Comparison of ENCODE assay signal across 8 cellular contexts in the genomic region with DNA sequence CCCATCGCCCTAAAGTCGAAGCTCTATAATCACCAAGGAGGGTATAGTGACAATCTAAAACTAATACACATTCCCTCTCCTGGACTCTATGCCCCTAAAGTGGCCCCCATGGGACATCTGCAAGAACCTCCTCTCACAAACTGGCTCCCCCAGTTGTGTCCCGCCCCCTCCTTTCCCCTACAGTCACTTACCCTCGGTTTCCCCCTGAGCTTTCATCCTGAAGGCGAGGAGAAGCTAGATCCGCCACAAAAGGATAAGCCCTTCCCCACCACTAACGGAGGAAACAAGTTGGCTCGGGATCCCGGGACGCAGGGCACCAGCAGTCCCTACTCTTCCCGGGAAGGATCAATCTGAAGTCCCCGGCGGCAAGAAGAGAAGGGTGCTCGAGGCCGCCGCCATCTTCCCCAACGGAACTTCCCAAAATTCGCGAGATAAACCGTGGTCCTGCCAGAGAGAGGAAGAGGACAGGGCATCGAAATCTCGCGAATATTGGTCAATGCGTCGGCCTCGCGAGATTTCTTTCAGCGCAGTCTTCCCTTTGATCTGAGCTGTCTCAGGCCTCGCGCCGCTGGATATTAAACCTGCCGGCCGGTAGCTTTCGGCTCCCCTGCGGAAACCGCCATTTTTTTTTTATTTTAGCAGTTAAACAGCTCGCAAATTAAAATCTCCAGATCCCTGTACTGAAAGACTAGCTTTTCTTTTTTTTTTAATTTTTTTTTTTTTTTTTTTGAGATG. TPM values are rescaled to one million over a fixed set of nuclear protein-coding genes. Genes with fewer than 3 reads are reported as not detected.
DNase-seq lines count a peak whose midpoint lies in the region; ATAC-seq, FAIRE-seq and TF ChIP-seq lines count a peak whose summit lies in the region.

A gene with protein sequence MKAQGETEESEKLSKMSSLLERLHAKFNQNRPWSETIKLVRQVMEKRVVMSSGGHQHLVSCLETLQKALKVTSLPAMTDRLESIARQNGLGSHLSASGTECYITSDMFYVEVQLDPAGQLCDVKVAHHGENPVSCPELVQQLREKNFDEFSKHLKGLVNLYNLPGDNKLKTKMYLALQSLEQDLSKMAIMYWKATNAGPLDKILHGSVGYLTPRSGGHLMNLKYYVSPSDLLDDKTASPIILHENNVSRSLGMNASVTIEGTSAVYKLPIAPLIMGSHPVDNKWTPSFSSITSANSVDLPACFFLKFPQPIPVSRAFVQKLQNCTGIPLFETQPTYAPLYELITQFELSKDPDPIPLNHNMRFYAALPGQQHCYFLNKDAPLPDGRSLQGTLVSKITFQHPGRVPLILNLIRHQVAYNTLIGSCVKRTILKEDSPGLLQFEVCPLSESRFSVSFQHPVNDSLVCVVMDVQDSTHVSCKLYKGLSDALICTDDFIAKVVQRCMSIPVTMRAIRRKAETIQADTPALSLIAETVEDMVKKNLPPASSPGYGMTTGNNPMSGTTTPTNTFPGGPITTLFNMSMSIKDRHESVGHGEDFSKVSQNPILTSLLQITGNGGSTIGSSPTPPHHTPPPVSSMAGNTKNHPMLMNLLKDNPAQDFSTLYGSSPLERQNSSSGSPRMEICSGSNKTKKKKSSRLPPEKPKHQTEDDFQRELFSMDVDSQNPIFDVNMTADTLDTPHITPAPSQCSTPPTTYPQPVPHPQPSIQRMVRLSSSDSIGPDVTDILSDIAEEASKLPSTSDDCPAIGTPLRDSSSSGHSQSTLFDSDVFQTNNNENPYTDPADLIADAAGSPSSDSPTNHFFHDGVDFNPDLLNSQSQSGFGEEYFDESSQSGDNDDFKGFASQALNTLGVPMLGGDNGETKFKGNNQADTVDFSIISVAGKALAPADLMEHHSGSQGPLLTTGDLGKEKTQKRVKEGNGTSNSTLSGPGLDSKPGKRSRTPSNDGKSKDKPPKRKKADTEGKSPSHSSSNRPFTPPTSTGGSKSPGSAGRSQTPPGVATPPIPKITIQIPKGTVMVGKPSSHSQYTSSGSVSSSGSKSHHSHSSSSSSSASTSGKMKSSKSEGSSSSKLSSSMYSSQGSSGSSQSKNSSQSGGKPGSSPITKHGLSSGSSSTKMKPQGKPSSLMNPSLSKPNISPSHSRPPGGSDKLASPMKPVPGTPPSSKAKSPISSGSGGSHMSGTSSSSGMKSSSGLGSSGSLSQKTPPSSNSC (N-terminal part only) (minus strand): TSS at position 417 of the 735 bp plus-strand sequence. CDS start 201 bp downstream, at position 216.

- CTCF ChIA-PET in IMR-90 (lab: Yijun Ruan, JAX), result interaction anchor here (0.6 to 1.0 kb wide), 2 partner anchors 8 to 32 kb away, joined by 3 to 5 read pairs; no protein-coding TSS in a partner anchor

- TF ChIP-seq POLR2A in IMR-90 (IDR thresholded peaks at IDR 0.05; ENCODE audit: low read depth, low read length), result peak; percentile 91

- H3K9me1 ChIP-seq in IMR-90 (ENCODE audit: insufficient read depth, low read length), result peaks cover 3% of the 10 kb centered on the region; the same call in 1 of the 2 replicates

- no peak within 1 kb of the TSS; the same call in 2 of the 3 replicates for H2BK15ac ChIP-seq in IMR-90 (ENCODE audit: low read depth, low read length)

- H3K18ac ChIP-seq in IMR-90 (ENCODE audit: low read depth, low read length), result peak within 1 kb of the TSS; percentile 89

- peak within 1 kb of the TSS; percentile 97 for H3K27ac ChIP-seq in IMR-90 (ENCODE audit: insufficient read depth, low read length)

- H3K4me2 ChIP-seq in IMR-90 (ENCODE audit: low read depth, low read length), result peak within 1 kb of the TSS; percentile 88

- H2AK9ac ChIP-seq in IMR-90 (replicated peaks; ENCODE audit: low read depth, low read length, poor library complexity), result peak within 1 kb of the TSS; percentile 90

- FAIRE-seq in D721Med (lab: Jason Lieb, UNC), result no peak

- H4K91ac ChIP-seq in IMR-90 (ENCODE audit: insufficient read depth, low read depth, low read length), result peak within 1 kb of the TSS; percentile 94

- TF ChIP-seq RAD21 in IMR-90 (IDR thresholded peaks at IDR 0.05; ENCODE audit: low read length), result no peak

- H3K9ac ChIP-seq in IMR-90 (ENCODE audit: low read depth, low read length), result peak within 1 kb of the TSS; percentile 99

- TF ChIP-seq CTCF in D721Med (IDR thresholded peaks at IDR 0.05; ENCODE audit: insufficient read depth, missing control alignments) (no peak), IMR-90 (conservative IDR thresholded peaks at IDR 0.05; ENCODE audit: low read depth, low read length) (no peak)

- H4K20me1 ChIP-seq in IMR-90 (ENCODE audit: insufficient read depth, low read length), result peaks cover 4% of the 10 kb centered on the region; the same call in 1 of the 2 replicates

- no peak within 1 kb of the TSS for H2BK20ac ChIP-seq in IMR-90 (ENCODE audit: low read depth, low read length)

- ATAC-seq in GM21528 (IDR thresholded peaks at IDR 0.05; ENCODE audit: low FRiP score, unreplicated experiment), result peak; percentile 84
- ATAC-seq in IMR-90 (ENCODE audit: low read depth), result peak; percentile 98

- H3K36me3 ChIP-seq in IMR-90 (ENCODE audit: control insufficient read depth, insufficient read depth, low read length), result peaks cover 12% of the 10 kb centered on the region

- POLR2A ChIA-PET in IMR-90 (lab: Charles Lee; ENCODE audit: unreplicated experiment), result interaction anchor here (0.5 to 1.6 kb wide), 3 partner anchors 11 to 561 kb away, joined by 7 to 19 read pairs (median 7); a partner anchor contains a TSS

- peak within 1 kb of the TSS; percentile 95 for H3K23ac ChIP-seq in IMR-90 (ENCODE audit: low read depth, low read length)

- WGBS in IMR-90 (ENCODE audit: extremely low coverage in 2 of 2, insufficient read length in 1 of 2), 2 experiments, result 0% methylated on average over 22 of the region's 37 CpGs; no CpG with 5 or more reads in 1 of the 2 experiments

- DNase-seq in D721Med (ENCODE audit: insufficient read length, low spot score) (peak; percentile 88), IMR-90 (peak; percentile 98), OCI-M1 (lab: John Stamatoyannopoulos, UW) (peak; percentile 99), activated T-cell treated with anti-CD3 and anti-CD28 coated beads for 24 hours (ENCODE audit: low read depth) (peak; percentile 88), epidermal melanocyte (ENCODE audit: insufficient read length, low spot score) (peak; percentile 96)
- peak; percentile 74 to 75 for DNase-seq in stimulated activated CD8-positive, alpha-beta memory T cell treated with anti-CD3 and anti-CD28 coated beads, Interleukin-4, amount 100 ng/mL, for 1 hour (ENCODE audit: low read depth in 2 of 2, low spot score in 1 of 2)

- peaks cover 3% of the 10 kb centered on the region; the same call in 1 of the 2 replicates for H3K4me1 ChIP-seq in IMR-90 (ENCODE audit: control insufficient read depth, insufficient read depth, low read length)
- H3K4me1 ChIP-seq in mononuclear cell (ENCODE audit: insufficient read depth, low read length), result peaks cover 28% of the 10 kb centered on the region

- H4K8ac ChIP-seq in IMR-90 (ENCODE audit: low read depth in 2 of 2, low read length in 2 of 2), result peak within 1 kb of the TSS; percentile 99 to 100

- in situ Hi-C loops in IMR-90 (cut with MboI; ENCODE audit: low sequenced_read_pairs), result no loop called here

- H3K4ac ChIP-seq in IMR-90 (ENCODE audit: low read depth, low read length), result peak within 1 kb of the TSS; percentile 97

- H4K5ac ChIP-seq in IMR-90 (ENCODE audit: low read depth, low read length), result peak within 1 kb of the TSS; percentile 96

- dilution Hi-C loops in IMR-90 (cut with HindIII; ENCODE audit: low sequenced_read_pairs, unreplicated experiment), result no loop called here

- peaks cover 19 to 41% of the 10 kb centered on the region in 2 experiments for H3K79me1 ChIP-seq in IMR-90 (ENCODE audit: low read depth in 1 of 2, low read length in 2 of 2)

- H3K27me3 ChIP-seq in IMR-90 (ENCODE audit: control insufficient read depth, insufficient read depth, low read length) (no peaks in the 10 kb centered on the region), mononuclear cell (ENCODE audit: insufficient read depth, low read length) (no peaks in the 10 kb centered on the region)

- peak within 1 kb of the TSS; percentile 96 for H3K56ac ChIP-seq in IMR-90 (ENCODE audit: extremely low read depth, insufficient read depth, low read length)

- peak within 1 kb of the TSS; percentile 89 for H2BK5ac ChIP-seq in IMR-90 (ENCODE audit: low read depth, low read length, poor library complexity, severe bottlenecking)

- H2BK120ac ChIP-seq in IMR-90 (ENCODE audit: low read depth, low read length), result peak within 1 kb of the TSS; percentile 63

- intact Hi-C loops in IMR-90 (cut with micrococcal nuclease), result loop anchor here (1.0 kb wide), 1 partner anchor 10 kb away; a partner anchor contains a TSS

- no TSS peak for BruUV-seq in IMR-90 (replicated peaks; lab: Mats Ljungman, UMichigan)

- peak within 1 kb of the TSS; percentile 87 for H2AK5ac ChIP-seq in IMR-90 (ENCODE audit: low read depth, low read length)

- no peaks in the 10 kb centered on the region for H3K9me3 ChIP-seq in IMR-90 (ENCODE audit: control insufficient read depth, insufficient read depth, low read length)
- no peaks in the 10 kb centered on the region for H3K9me3 ChIP-seq in mononuclear cell (ENCODE audit: low read depth, low read length)

- peak within 1 kb of the TSS; percentile 99 for H3K14ac ChIP-seq in IMR-90 (replicated peaks; ENCODE audit: low read depth, low read length)

- H3K4me3 ChIP-seq in IMR-90 (ENCODE audit: insufficient read depth, low read depth, low read length) (peak within 1 kb of the TSS; percentile 91), mononuclear cell (ENCODE audit: low read length) (peak within 1 kb of the TSS; percentile 97)

- H2AFZ ChIP-seq in IMR-90 (replicated peaks; ENCODE audit: low read length, poor library complexity), result peak within 1 kb of the TSS; percentile 95

TF ChIP-seq in IMR-90, 13 proteins besides CTCF, POLR2A, EP300 and RAD21 (continues in another document):
- peak; percentile 25; the same call in 1 of the 2 replicates for TF ChIP-seq MXI1 (IDR thresholded peaks at IDR 0.05; ENCODE audit: borderline replicate concordance, low read depth, low read length)
- TF ChIP-seq SMC3 (IDR thresholded peaks at IDR 0.05; ENCODE audit: low read depth, low read length), result no peak
- no peak for TF ChIP-seq RFX5 (IDR thresholded peaks at IDR 0.05; ENCODE audit: low read depth, low read length)
- TF ChIP-seq NFE2L2 (IDR thresholded peaks at IDR 0.05; ENCODE audit: low read depth, low read length), result no peak
- TF ChIP-seq CHD1 (IDR thresholded peaks at IDR 0.05; ENCODE audit: low read depth, low read length), result no peak
- no peak for TF ChIP-seq MAZ (IDR thresholded peaks at IDR 0.05; ENCODE audit: borderline replicate concordance, low read depth, low read length)

RNA-seq across cellular contexts. Expression of the gene that starts here (rescaled TPM):
- total RNA-seq in IMR-90 (2012; rRNA removed), result 21.9 and 24.2 TPM in 2 replicates
- 16.4 and 16.9 TPM in 2 replicates for polyA plus RNA-seq in IMR-90 (2012; rRNA removed)
- 2.8 and 4.3 TPM in 2 replicates for polyA plus RNA-seq in IMR-90 (2012; cell fraction: cytosol; rRNA removed)
- polyA plus RNA-seq in IMR-90 (2012; cell fraction: nucleus; rRNA removed; ENCODE audit: low replicate concordance), result 3.9 and 20.2 TPM in 2 replicates
- total RNA-seq in mononuclear cell, result 23.9 TPM

Comparison
In these comparisons a context has a peak if more than half of its experiments do, and no peak if none do; other contexts are left out.
1. Peak in every context shown above with its lines: DNase-seq, ATAC-seq, H3K4me3 ChIP-seq and H3K27ac ChIP-seq.